ENCODE assay signal across 2 cellular contexts in genomic region chr1:116408193-116408592, GRCh38.
TF ChIP-seq lines count a peak whose summit lies in the region.

No MANE protein-coding gene starts in this region.

TF ChIP-seq in HEK293, 187 proteins besides CTCF, POLR2A, EP300 and RAD21:
- TF ChIP-seq MZF1 (tag by site-specific recombination; IDR thresholded peaks at IDR 0.05; ENCODE audit: borderline replicate concordance) (no peak), PRDM1 (tag by site-specific recombination; IDR thresholded peaks at IDR 0.05) (0 out of 2 replicates have a peak, but pooled peaks have one; percentile 24)

TF ChIP-seq in K562, 482 proteins besides CTCF, POLR2A, EP300 and RAD21:
- TF ChIP-seq RBM17 (IDR thresholded peaks at IDR 0.05; ENCODE audit: borderline replicate concordance, low read depth, low read length) (no peak), ATF3 (IDR thresholded peaks at IDR 0.05) (peak; percentile 52), ATF3 (CRISPR knock-in tag; conservative IDR thresholded peaks at IDR 0.05) (no peak)
